In the genomic region with DNA sequence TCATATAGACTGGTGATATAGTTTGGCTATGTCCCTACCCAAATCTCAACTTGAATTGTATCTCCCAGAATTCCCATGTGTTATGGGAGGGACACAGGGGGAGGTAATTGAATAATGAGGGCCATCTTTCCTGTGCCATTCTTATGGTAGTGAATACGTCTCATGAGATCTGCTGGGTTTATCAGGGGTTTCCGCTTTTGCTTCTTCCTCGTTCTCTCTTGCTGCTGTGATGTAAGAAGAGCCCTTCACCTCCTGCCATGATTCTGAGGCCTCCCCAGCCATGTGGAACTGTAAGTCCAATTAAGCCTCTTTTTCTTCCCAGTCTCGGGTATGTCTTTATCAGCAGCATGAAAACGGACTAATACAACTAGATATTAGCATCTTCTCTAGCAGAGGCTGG, we compare ENCODE assay signal across 6 cellular contexts. TPM values are rescaled to one million over a fixed set of nuclear protein-coding genes. Genes with fewer than 3 reads are reported as not detected.
"Had no signal": no experiment of that assay in that cellular context is flagged by ENCODE, and none has a peak within 500 bp of the region (broad histone marks: within the 10 kb centered on the region; RNA-seq: fewer than 3 reads in every experiment).

No MANE protein-coding gene starts in this region.

RNA-seq across cellular contexts. Expression of a gene that starts 21.3 kb away (rescaled TPM):
- total RNA-seq: lung microvascular endothelial cell; mammary epithelial cell; mononuclear cell; myocyte; naive thymus-derived CD4-positive, alpha-beta T cell; naive thymus-derived CD8-positive, alpha-beta T cell had no signal
